7 cellular contexts compared by ENCODE assay signal in the genomic region with DNA sequence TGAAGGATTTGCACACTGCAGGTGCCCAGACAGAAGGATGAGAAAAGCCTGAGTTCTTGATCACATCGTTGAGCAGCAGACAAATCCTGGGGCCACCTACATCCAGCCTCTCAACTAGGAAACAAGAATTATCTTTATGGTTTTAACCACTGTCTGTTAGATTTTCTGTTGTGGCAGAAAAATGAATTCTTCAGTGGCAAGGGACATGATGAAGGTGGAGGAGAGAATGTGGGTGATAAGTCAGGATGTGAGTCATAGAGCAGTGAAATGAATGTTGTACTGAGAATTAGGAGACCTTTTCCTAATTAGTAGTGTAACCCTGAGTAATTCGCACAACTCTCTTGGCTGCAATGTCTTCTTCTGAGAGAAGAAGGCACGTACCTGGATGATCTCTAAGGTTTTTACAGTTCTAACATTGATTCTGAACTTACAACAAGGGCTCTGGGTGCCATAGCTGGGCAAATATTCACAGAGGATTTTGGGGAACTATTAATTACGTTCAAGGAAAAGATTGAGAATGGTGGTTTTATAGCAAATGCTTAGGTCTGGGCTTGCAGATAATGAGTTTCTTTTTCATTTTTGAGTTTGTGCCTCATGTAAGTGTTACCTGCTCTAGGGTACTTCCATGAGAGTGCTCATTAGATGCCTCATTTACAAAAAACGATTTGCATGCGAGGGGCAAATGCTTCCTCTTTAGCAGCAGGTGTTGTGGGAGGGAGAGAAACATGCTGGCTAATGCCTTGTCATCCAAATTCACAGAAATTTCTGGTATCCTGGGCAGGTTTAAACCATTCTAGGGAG.
DNase-seq lines count a peak whose midpoint lies in the region; ATAC-seq and TF ChIP-seq lines count a peak whose summit lies in the region.

No MANE protein-coding gene starts in this region.

- H3K27me3 Mint-ChIP-seq in memory B cell = peaks cover 5% of the 10 kb centered on the region

- DNase-seq in SK-N-SH (no peak), memory B cell (ENCODE audit: low spot score in 2 of 2) (peak in 1 of 2 donors; percentile 4), sciatic nerve (ENCODE audit: low spot score) (no peak), uterus (no peak)

- no peak for TF ChIP-seq POLR2A in uterus (IDR thresholded peaks at IDR 0.05)

- no peak for TF ChIP-seq RAD21 in SK-N-SH (IDR thresholded peaks at IDR 0.05; ENCODE audit: low read length)

- H3K36me3 Mint-ChIP-seq in memory B cell = no peaks in the 10 kb centered on the region

- H3K27me3 ChIP-seq in SK-N-SH (ENCODE audit: insufficient read depth) (no peaks in the 10 kb centered on the region), uterus (no peaks in the 10 kb centered on the region)

- no peak overlapping the region; a peak in 1 of 4 replicates for H3K27ac ChIP-seq in SK-N-SH (ENCODE audit: low read depth in 2 of 2, low read length in 1 of 2)
- H3K27ac ChIP-seq in uterus = peak overlapping the region in 1 of 2 donors; percentile 37

- TF ChIP-seq CTCF in SK-N-SH (IDR thresholded peaks at IDR 0.05) = no peak
- TF ChIP-seq CTCF in uterus (IDR thresholded peaks at IDR 0.05) = no peak

- H3K4me2 ChIP-seq in SK-N-SH = no peak overlapping the region

- H3K9me3 ChIP-seq in SK-N-SH = no peaks in the 10 kb centered on the region
- H3K9me3 ChIP-seq in uterus = no peaks in the 10 kb centered on the region

- TF ChIP-seq EP300 in SK-N-SH (IDR thresholded peaks at IDR 0.05; ENCODE audit: borderline replicate concordance in 1 of 2, low read depth in 1 of 2, low read length in 1 of 2) = no peak

- no peaks in the 10 kb centered on the region for H4K20me1 ChIP-seq in SK-N-SH (ENCODE audit: insufficient read depth)

- peaks cover 10% of the 10 kb centered on the region for H3K4me1 Mint-ChIP-seq in memory B cell

- H3F3A ChIP-seq in SK-N-SH (replicated peaks; ENCODE audit: insufficient read depth) = no peaks in the 10 kb centered on the region

- H3K79me2 ChIP-seq in SK-N-SH (ENCODE audit: insufficient read depth) = no peaks in the 10 kb centered on the region

- CTCF ChIA-PET in SK-N-SH (lab: Yijun Ruan, JAX) = interaction anchor here (1.0 kb wide), 1 partner anchor 10 kb away, joined by 3 read pairs; no protein-coding TSS in a partner anchor

- POLR2A ChIA-PET in SK-N-SH (lab: Yijun Ruan, JAX) = no interaction called here

- WGBS in SK-N-SH (ENCODE audit: low lambda C conversion rate) = 75% methylated on average over 6 of the region's 6 CpGs

- no peak overlapping the region for H3K9ac ChIP-seq in SK-N-SH

- no peaks in the 10 kb centered on the region for H3K36me3 ChIP-seq in SK-N-SH (replicated peaks in 1 of 2; ENCODE audit: control insufficient read depth in 1 of 2, insufficient read depth in 2 of 2, low read length in 1 of 2)
- H3K36me3 ChIP-seq in uterus = no peaks in the 10 kb centered on the region

- no peak overlapping the region for H3K4me3 ChIP-seq in SK-N-SH (ENCODE audit: low read depth in 2 of 2, low read length in 1 of 2)
- H3K4me3 ChIP-seq in uterus = no peak overlapping the region

- H3K4me1 ChIP-seq in SK-N-SH (ENCODE audit: control insufficient read depth in 1 of 2, insufficient read depth in 2 of 2, low read depth in 1 of 2, low read length in 1 of 2) (peaks cover 2 to 8% of the 10 kb centered on the region in 2 experiments; a peak in 2 of 4 replicates), uterus (no peaks in the 10 kb centered on the region)

- no peak overlapping the region for H3K4me3 Mint-ChIP-seq in memory B cell

- ATAC-seq in GM18519 (IDR thresholded peaks at IDR 0.05; ENCODE audit: low FRiP score, unreplicated experiment) (peak; percentile 64), HG02763 (IDR thresholded peaks at IDR 0.05; ENCODE audit: unreplicated experiment) (peak; percentile 68), memory B cell (ENCODE audit: low read depth) (peak; percentile 98), GM21526 (IDR thresholded peaks at IDR 0.05; ENCODE audit: low FRiP score, unreplicated experiment) (no peak), sciatic nerve (no peak)

- intact Hi-C loops in sciatic nerve (cut with DNase I) (no loop called here), uterus (cut with DNase I; ENCODE audit: low total_unique reads) (no loop called here)

- H3K9me3 Mint-ChIP-seq in memory B cell = peaks cover 3% of the 10 kb centered on the region

- no peaks in the 10 kb centered on the region for H3K9me2 ChIP-seq in SK-N-SH

- no peak overlapping the region for H3K27ac Mint-ChIP-seq in memory B cell

- no peak overlapping the region for H2AFZ ChIP-seq in SK-N-SH (ENCODE audit: low read depth)

TF ChIP-seq in SK-N-SH, 30 proteins besides CTCF, POLR2A, EP300 and RAD21:
- TF ChIP-seq USF2 (IDR thresholded peaks at IDR 0.05; ENCODE audit: borderline replicate concordance, low read depth, low read length) = no peak
- TF ChIP-seq, protein P1, sequence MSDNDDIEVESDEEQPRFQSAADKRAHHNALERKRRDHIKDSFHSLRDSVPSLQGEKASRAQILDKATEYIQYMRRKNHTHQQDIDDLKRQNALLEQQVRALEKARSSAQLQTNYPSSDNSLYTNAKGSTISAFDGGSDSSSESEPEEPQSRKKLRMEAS (IDR thresholded peaks at IDR 0.05; ENCODE audit: low read depth) = no peak
- TF ChIP-seq FOSL2 (IDR thresholded peaks at IDR 0.05; ENCODE audit: borderline replicate concordance, low read depth) = peak; percentile 14; the same call in 1 of the 2 replicates
- no peak for TF ChIP-seq YY1 (IDR thresholded peaks at IDR 0.05; ENCODE audit: low read depth)
- TF ChIP-seq, protein P2, sequence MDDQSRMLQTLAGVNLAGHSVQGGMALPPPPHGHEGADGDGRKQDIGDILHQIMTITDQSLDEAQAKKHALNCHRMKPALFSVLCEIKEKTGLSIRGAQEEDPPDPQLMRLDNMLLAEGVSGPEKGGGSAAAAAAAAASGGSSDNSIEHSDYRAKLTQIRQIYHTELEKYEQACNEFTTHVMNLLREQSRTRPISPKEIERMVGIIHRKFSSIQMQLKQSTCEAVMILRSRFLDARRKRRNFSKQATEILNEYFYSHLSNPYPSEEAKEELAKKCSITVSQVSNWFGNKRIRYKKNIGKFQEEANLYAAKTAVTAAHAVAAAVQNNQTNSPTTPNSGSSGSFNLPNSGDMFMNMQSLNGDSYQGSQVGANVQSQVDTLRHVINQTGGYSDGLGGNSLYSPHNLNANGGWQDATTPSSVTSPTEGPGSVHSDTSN (IDR thresholded peaks at IDR 0.05) = no peak
- no peak for TF ChIP-seq MXI1 (IDR thresholded peaks at IDR 0.05; ENCODE audit: low read depth, low read length)
- TF ChIP-seq RXRA (IDR thresholded peaks at IDR 0.05; ENCODE audit: borderline replicate concordance, low read depth) = no peak

Comparison
In these comparisons a context has a peak if more than half of its experiments do, and no peak if none do; other contexts are left out.
1. ATAC-seq: peak in GM18519 (single experiment), HG02763 (single experiment) and memory B cell (single experiment); none in GM21526 (single experiment) and sciatic nerve (single experiment).